24 cellular contexts compared by ENCODE assay signal in the genomic region with DNA sequence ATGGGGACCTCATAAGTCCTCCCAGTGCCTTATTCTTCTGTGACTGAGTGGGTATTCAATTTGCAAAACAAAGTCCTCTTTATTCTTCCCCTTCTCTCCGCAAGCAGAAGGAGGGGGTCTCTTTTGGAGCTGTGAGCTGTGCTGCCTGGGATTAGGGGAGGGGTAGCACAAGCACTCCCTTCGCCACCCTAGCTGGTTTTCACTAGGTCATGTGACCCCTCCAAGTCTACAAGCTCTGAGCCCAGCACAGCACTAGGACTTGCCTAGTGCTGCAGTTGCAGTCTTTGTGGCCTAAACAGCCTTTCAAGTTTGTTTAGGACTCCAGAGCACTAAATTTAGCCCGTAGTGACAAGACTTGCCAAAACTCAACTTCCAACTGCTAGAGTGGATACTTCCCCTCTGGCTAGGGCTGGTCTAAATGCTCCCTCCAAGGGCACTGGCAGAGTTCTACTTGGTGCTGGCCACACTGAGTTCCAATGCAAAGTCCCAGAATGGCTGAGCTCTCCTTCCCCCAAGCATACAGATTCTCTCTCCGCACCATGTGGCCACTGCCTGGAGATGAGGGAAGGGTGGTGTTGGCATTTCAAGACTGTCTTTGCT. TPM values are rescaled to one million over a fixed set of nuclear protein-coding genes. Genes with fewer than 3 reads are reported as not detected.
DNase-seq lines count a peak whose midpoint lies in the region; ATAC-seq and TF ChIP-seq lines count a peak whose summit lies in the region.
"Had no signal": no experiment of that assay in that cellular context is flagged by ENCODE, and none has a peak within 500 bp of the region (broad histone marks: within the 10 kb centered on the region; RNA-seq: fewer than 3 reads in every experiment).

No MANE protein-coding gene starts in this region.

- no peaks in the 10 kb centered on the region for H3K27me3 Mint-ChIP-seq in T-helper 2 cell treated with Interferon-gamma antibody and Interleukin-4, amounts not matched to agents 5 μg/mL and 100 μg/mL, for 36 hours (ENCODE audit: low read depth)
- no peaks in the 10 kb centered on the region for H3K27me3 Mint-ChIP-seq in activated B cell treated with CpG ODN at 0.5 μM for 24 hours
- H3K27me3 Mint-ChIP-seq in naive thymus-derived CD4-positive, alpha-beta T cell = no peaks in the 10 kb centered on the region
- no peaks in the 10 kb centered on the region for H3K27me3 Mint-ChIP-seq in natural killer cell (ENCODE audit: low read depth in 2 of 2)
- H3K27me3 Mint-ChIP-seq: activated naive CD8-positive, alpha-beta T cell; CD4-positive, alpha-beta memory T cell; type B pancreatic cell had no signal

- H3K4me2 ChIP-seq in DND-41 (ENCODE audit: insufficient read depth, low read length) = no peak overlapping the region

- peaks cover 25% of the 10 kb centered on the region for H3K4me1 Mint-ChIP-seq in T-helper 2 cell treated with Interferon-gamma antibody and Interleukin-4, amounts not matched to agents 5 μg/mL and 100 μg/mL, for 36 hours (ENCODE audit: low read depth)
- H3K4me1 Mint-ChIP-seq in activated B cell treated with CpG ODN at 0.5 μM for 24 hours (peaks cover 33% of the 10 kb centered on the region), natural killer cell (peaks cover 14 to 18% of the 10 kb centered on the region in 2 donors)
- H3K4me1 Mint-ChIP-seq in naive thymus-derived CD4-positive, alpha-beta T cell = peaks cover 17 to 32% (median 25%) of the 10 kb centered on the region in 7 donors

- no peak overlapping the region for H3K4me3 Mint-ChIP-seq in T-helper 2 cell treated with Interferon-gamma antibody and Interleukin-4, amounts not matched to agents 5 μg/mL and 100 μg/mL, for 36 hours
- H3K4me3 Mint-ChIP-seq in activated B cell treated with CpG ODN at 0.5 μM for 24 hours = no peak overlapping the region
- H3K4me3 Mint-ChIP-seq in naive thymus-derived CD4-positive, alpha-beta T cell = no peak overlapping the region
- no peak overlapping the region for H3K4me3 Mint-ChIP-seq in natural killer cell
- H3K4me3 Mint-ChIP-seq: activated naive CD8-positive, alpha-beta T cell; CD4-positive, alpha-beta memory T cell; type B pancreatic cell had no signal

- TF ChIP-seq POLR2A in erythroblast (IDR thresholded peaks at IDR 0.05; ENCODE audit: low read length) = no peak

- H3K9me3 ChIP-seq in DND-41 (ENCODE audit: insufficient read depth, low read length, severe bottlenecking) = no peaks in the 10 kb centered on the region
- peaks cover 0 to 11% (median 3%) of the 10 kb centered on the region in 3 experiments for H3K9me3 ChIP-seq in naive thymus-derived CD4-positive, alpha-beta T cell (ENCODE audit: control insufficient read depth in 2 of 3, low read length in 3 of 3)
- H3K9me3 ChIP-seq: prostate gland had no signal

- intact Hi-C loops in activated B cell treated with CpG ODN at 0.5 μM for 24 hours (cut with micrococcal nuclease) = no loop called here
- intact Hi-C loops in naive thymus-derived CD4-positive, alpha-beta T cell (cut with micrococcal nuclease) = no loop called here
- intact Hi-C loops in natural killer cell (cut with micrococcal nuclease) = no loop called here

- no peak for ATAC-seq in DND-41 (ENCODE audit: insufficient read depth, low read depth)
- ATAC-seq in activated B cell treated with CpG ODN at 0.5 μM for 24 hours (ENCODE audit: low read depth) = no peak
- ATAC-seq in naive thymus-derived CD4-positive, alpha-beta T cell = no peak
- ATAC-seq in natural killer cell = no peak
- ATAC-seq in GM18520 (IDR thresholded peaks at IDR 0.05; ENCODE audit: unreplicated experiment) = no peak

- TF ChIP-seq CTCF in DND-41 (IDR thresholded peaks at IDR 0.05; ENCODE audit: borderline replicate concordance, extremely low read depth, low read length, poor library complexity, severe bottlenecking) (no peak), activated B cell treated with CpG ODN at 0.5 μM for 24 hours (IDR thresholded peaks at IDR 0.05) (no peak), natural killer cell (IDR thresholded peaks at IDR 0.05) (no peak)

- H3K27me3 ChIP-seq in DND-41 (ENCODE audit: insufficient read depth, low read length, poor library complexity) = no peaks in the 10 kb centered on the region
- H3K27me3 ChIP-seq in naive thymus-derived CD4-positive, alpha-beta T cell (ENCODE audit: control insufficient read depth in 2 of 2, insufficient read depth in 2 of 2, low read length in 2 of 2) = no peaks in the 10 kb centered on the region

- peaks cover 42% of the 10 kb centered on the region for H3K79me2 ChIP-seq in DND-41 (ENCODE audit: insufficient read depth, low read length)

- DNase-seq in T-helper 2 cell treated with Interferon-gamma antibody and Interleukin-4, amounts not matched to agents 5 μg/mL and 100 μg/mL, for 36 hours (ENCODE audit: low spot score) = no peak
- no peak for DNase-seq in T-helper 2 cell
- no peak for DNase-seq in DND-41
- DNase-seq in activated B cell treated with CpG ODN at 0.5 μM for 24 hours = no peak
- no peak for DNase-seq in naive thymus-derived CD4-positive, alpha-beta T cell
- no peak for DNase-seq in erythroblast (lab: John Stamatoyannopoulos, UW)
- DNase-seq in natural killer cell = no peak
- DNase-seq: activated CD4-positive, alpha-beta T cell treated with anti-CD3 and anti-CD28 coated beads for 4 hours; CD4-positive, alpha-beta memory T cell; effector CD4-positive, alpha-beta T cell; foreskin fibroblast; GOT3; hypothalamus; midbrain; NCI-H1694; NCI-H2171; NCI-H524; NK-92 treated with Interleukin-12 subunit alpha and Interleukin-12 subunit beta, amount 100 ng/mL, for 24 hours; SIG-M5; SW 1271 had no signal

- H3K9ac ChIP-seq in DND-41 (ENCODE audit: low read depth, low read length) = no peak overlapping the region

- CTCF ChIA-PET in activated B cell treated with CpG ODN at 0.5 μM for 24 hours (lab: Charles Lee) = no interaction called here
- CTCF ChIA-PET in naive thymus-derived CD4-positive, alpha-beta T cell (lab: Charles Lee) = interaction anchor here (1.6 kb wide), 1 partner anchor 63 kb away, joined by 3 read pairs; no protein-coding TSS in a partner anchor

- peaks cover 12% of the 10 kb centered on the region; the same call in 1 of the 2 replicates for H4K20me1 ChIP-seq in DND-41 (ENCODE audit: insufficient read depth, low read length)

- H3K27ac ChIP-seq in DND-41 (ENCODE audit: low read length) = peak overlapping the region; percentile 28; the same call in 1 of the 2 replicates
- no peak overlapping the region for H3K27ac ChIP-seq in naive thymus-derived CD4-positive, alpha-beta T cell (ENCODE audit: low read depth, low read length)
- H3K27ac ChIP-seq: prostate gland had no signal

- H2AFZ ChIP-seq in DND-41 (ENCODE audit: low read depth, low read length) = no peak overlapping the region

- H3K27ac Mint-ChIP-seq in T-helper 2 cell treated with Interferon-gamma antibody and Interleukin-4, amounts not matched to agents 5 μg/mL and 100 μg/mL, for 36 hours = peak overlapping the region; percentile 63
- peak overlapping the region; percentile 43 for H3K27ac Mint-ChIP-seq in activated B cell treated with CpG ODN at 0.5 μM for 24 hours
- peak overlapping the region in 6 of 9 donors; percentile 13 to 79 (median 53) for H3K27ac Mint-ChIP-seq in naive thymus-derived CD4-positive, alpha-beta T cell
- H3K27ac Mint-ChIP-seq in natural killer cell = peak overlapping the region in 1 of 2 donors; percentile 52
- H3K27ac Mint-ChIP-seq: activated naive CD8-positive, alpha-beta T cell; type B pancreatic cell had no signal

- peaks cover 85% of the 10 kb centered on the region for H3K36me3 ChIP-seq in DND-41 (ENCODE audit: insufficient read depth, low read length)
- peaks cover 0 to 24% (median 0%) of the 10 kb centered on the region in 3 experiments for H3K36me3 ChIP-seq in naive thymus-derived CD4-positive, alpha-beta T cell (ENCODE audit: control insufficient read depth in 2 of 3, insufficient read depth in 3 of 3, low read length in 3 of 3)
- H3K36me3 ChIP-seq: prostate gland had no signal

- POLR2A ChIA-PET in activated B cell treated with CpG ODN at 0.5 μM for 24 hours (lab: Charles Lee) = interaction anchor here (0.9 kb wide), 1 partner anchor 26 kb away, joined by 4 read pairs; a partner anchor contains a TSS
- POLR2A ChIA-PET in naive thymus-derived CD4-positive, alpha-beta T cell (lab: Charles Lee) = interaction anchor here (1.0 kb wide), 1 partner anchor 25 kb away, joined by 4 read pairs; a partner anchor contains a TSS

- no peak overlapping the region for H3K4me3 ChIP-seq in DND-41 (ENCODE audit: low read depth in 1 of 2, low read length in 2 of 2)
- no peak overlapping the region for H3K4me3 ChIP-seq in naive thymus-derived CD4-positive, alpha-beta T cell (ENCODE audit: low read length)
- H3K4me3 ChIP-seq: prostate gland had no signal

- peaks cover 79% of the 10 kb centered on the region for H3K36me3 Mint-ChIP-seq in T-helper 2 cell treated with Interferon-gamma antibody and Interleukin-4, amounts not matched to agents 5 μg/mL and 100 μg/mL, for 36 hours (ENCODE audit: low read depth)
- H3K36me3 Mint-ChIP-seq in activated B cell treated with CpG ODN at 0.5 μM for 24 hours (ENCODE audit: low read depth) (peaks cover 64% of the 10 kb centered on the region), natural killer cell (peaks cover 24% of the 10 kb centered on the region)
- peaks cover 28 to 67% (median 61%) of the 10 kb centered on the region in 5 donors for H3K36me3 Mint-ChIP-seq in naive thymus-derived CD4-positive, alpha-beta T cell

- H3K4me1 ChIP-seq in DND-41 (ENCODE audit: insufficient read depth, low read length) = peaks cover 31% of the 10 kb centered on the region
- H3K4me1 ChIP-seq in naive thymus-derived CD4-positive, alpha-beta T cell (ENCODE audit: control insufficient read depth in 2 of 2, insufficient read depth in 2 of 2, low read length in 2 of 2) = peaks cover 9% of the 10 kb centered on the region in 2 donors
- H3K4me1 ChIP-seq: prostate gland had no signal

- H3K9me3 Mint-ChIP-seq in T-helper 2 cell treated with Interferon-gamma antibody and Interleukin-4, amounts not matched to agents 5 μg/mL and 100 μg/mL, for 36 hours = peaks cover 10% of the 10 kb centered on the region
- H3K9me3 Mint-ChIP-seq in activated B cell treated with CpG ODN at 0.5 μM for 24 hours (peaks cover 3% of the 10 kb centered on the region), natural killer cell (peaks cover 0 to 3% of the 10 kb centered on the region in 2 donors)
- H3K9me3 Mint-ChIP-seq in naive thymus-derived CD4-positive, alpha-beta T cell = peaks cover 3 to 16% (median 6%) of the 10 kb centered on the region in 11 donors
- H3K9me3 Mint-ChIP-seq: type B pancreatic cell had no signal

RNA-seq across cellular contexts. Expression of a gene that starts 25.4 kb away (rescaled TPM):
- total RNA-seq in activated B cell treated with CpG ODN at 0.5 μM for 24 hours (258 and 315 TPM in 2 replicates), natural killer cell (100 to 1,000 TPM in 2 of 3 donors, 10 to 100 TPM in 1; 76.3 to 110 (median 109) TPM)
- 100 to 1,000 TPM; 116 to 197 (median 183) TPM for total RNA-seq in naive thymus-derived CD4-positive, alpha-beta T cell
- polyA plus RNA-seq in naive thymus-derived CD4-positive, alpha-beta T cell = 10 to 100 TPM; 21.2 to 28.3 TPM

RNA-seq across cellular contexts. Expression of a gene that starts 25.6 kb away (rescaled TPM):
- total RNA-seq in activated B cell treated with CpG ODN at 0.5 μM for 24 hours = 23.7 and 30.1 TPM in 2 replicates
- 10 to 100 TPM; 16.4 to 42.5 (median 27.2) TPM for total RNA-seq in naive thymus-derived CD4-positive, alpha-beta T cell
- polyA plus RNA-seq in naive thymus-derived CD4-positive, alpha-beta T cell = 10 to 100 TPM; 13.6 to 22.2 TPM
- total RNA-seq in natural killer cell = 10 to 100 TPM; 15.5 to 25.0 (median 22.7) TPM

RNA-seq across cellular contexts. Expression of a gene that starts 54.4 kb away (rescaled TPM):
- total RNA-seq in activated B cell treated with CpG ODN at 0.5 μM for 24 hours = 15.9 and 19.2 TPM in 2 replicates
- 10 to 100 TPM; 11.9 to 25.0 (median 14.5) TPM for total RNA-seq in naive thymus-derived CD4-positive, alpha-beta T cell
- 1 to 10 TPM; 1.3 to 3.1 TPM for polyA plus RNA-seq in naive thymus-derived CD4-positive, alpha-beta T cell
- 10 to 100 TPM; 11.8 to 15.9 (median 14.5) TPM for total RNA-seq in natural killer cell
